In genomic region chr1:94863297-94863911, GRCh38 we compare ENCODE assay signal across 10 cellular contexts. TPM values are rescaled to one million over a fixed set of nuclear protein-coding genes. Genes with fewer than 3 reads are reported as not detected.
A peak's percentile ranks its signal among the peaks of the same experiment; 100 is the strongest.
DNase-seq lines count a peak whose midpoint lies in the region; ATAC-seq and TF ChIP-seq lines count a peak whose summit lies in the region.
"Had no signal": no experiment of that assay in that cellular context is flagged by ENCODE, and none has a peak within 500 bp of the region (broad histone marks: within the 10 kb centered on the region; RNA-seq: fewer than 3 reads in every experiment).

No MANE protein-coding gene starts in this region.

- no peak for ATAC-seq in HG02678 (IDR thresholded peaks at IDR 0.05; ENCODE audit: unreplicated experiment)
- ATAC-seq in HG03045 (IDR thresholded peaks at IDR 0.05; ENCODE audit: unreplicated experiment) = no peak
- ATAC-seq: stimulated activated naive CD8-positive, alpha-beta T cell treated with anti-CD3 and anti-CD28 coated beads, Interleukin-15, Interleukin-2, amounts not matched to agents 100 U/mL and 50 U/mL, for 24 hours had no signal

- H3K27me3 ChIP-seq in HUES48 (ENCODE audit: control insufficient read depth, insufficient read depth, low read length) (no peaks in the 10 kb centered on the region), stomach (no peaks in the 10 kb centered on the region)

- H3K4me3 ChIP-seq in HUES48 (ENCODE audit: low read depth, low read length) (no peak overlapping the region), astrocyte of the spinal cord (ENCODE audit: low read depth, low read length) (no peak overlapping the region), stomach (no peak overlapping the region)

- H3K9me3 ChIP-seq in HUES48 (ENCODE audit: control insufficient read depth, insufficient read depth, low read length) (no peaks in the 10 kb centered on the region), stomach (no peaks in the 10 kb centered on the region)

- H3K9ac ChIP-seq in HUES48 (ENCODE audit: low read depth, low read length) = no peak overlapping the region

- H3K4me1 ChIP-seq in HUES48 (ENCODE audit: control insufficient read depth, insufficient read depth, low read length) (peaks cover 53% of the 10 kb centered on the region), stomach (peaks cover 24 to 58% (median 51%) of the 10 kb centered on the region in 4 donors)

- intact Hi-C loops in stomach (cut with DNase I; ENCODE audit: low total_unique reads) = loop anchor here (10.0 kb wide), 1 partner anchor 51 kb away; no protein-coding TSS in a partner anchor

- 2 to 8% (median 3%) methylated on average over 2 of the region's 2 CpGs for WGBS in stomach, 5 donors

- POLR2A ChIA-PET in GM10248 (lab: Yijun Ruan, JAX) = no interaction called here

- no peaks in the 10 kb centered on the region for H3K36me3 ChIP-seq in HUES48 (ENCODE audit: control insufficient read depth, insufficient read depth, low read length)
- peaks cover 0 to 11% (median 3%) of the 10 kb centered on the region in 4 donors for H3K36me3 ChIP-seq in stomach

- TF ChIP-seq CTCF in astrocyte of the spinal cord (IDR thresholded peaks at IDR 0.05; ENCODE audit: low read depth, low read length) (no peak), stomach (IDR thresholded peaks at IDR 0.05) (no peak), GM10248 (IDR thresholded peaks at IDR 0.05; ENCODE audit: control extremely low read depth, extremely low read depth, low read depth, missing control alignments) (no peak)

- no peak for TF ChIP-seq POLR2A in stomach (IDR thresholded peaks at IDR 0.05)

- peak overlapping the region; percentile 53 for H3K27ac ChIP-seq in HUES48 (ENCODE audit: low read depth, low read length)
- H3K27ac ChIP-seq in stomach = peak overlapping the region; percentile 82 to 90 (median 84)

- DNase-seq in astrocyte of the spinal cord (ENCODE audit: low read depth, low spot score) = peak; percentile 78
- peak; percentile 59 for DNase-seq in iris pigment epithelial cell (ENCODE audit: low read depth)
- no peak for DNase-seq in stomach
- DNase-seq in NCI-H748 (lab: John Stamatoyannopoulos, UW; ENCODE audit: unreplicated experiment) = no peak
- DNase-seq in GM10248 (ENCODE audit: extremely low spot score) = no peak
- DNase-seq: stimulated activated naive CD8-positive, alpha-beta T cell treated with anti-CD3 and anti-CD28 coated beads, Interleukin-15, Interleukin-2, amounts not matched to agents 100 U/mL and 50 U/mL, for 24 hours had no signal

- no peak for TF ChIP-seq EP300 in stomach (IDR thresholded peaks at IDR 0.05)

- CTCF ChIA-PET in GM10248 (lab: Yijun Ruan, JAX) = interaction anchor here (1.1 to 5.6 kb wide), 5 partner anchors 10 to 221 kb away, joined by 3 to 50 read pairs (median 13); no protein-coding TSS in a partner anchor

- in situ Hi-C loops in astrocyte of the spinal cord (cut with HindIII; ENCODE audit: low sequenced_read_pairs) = no loop called here

RNA-seq across cellular contexts. Expression of gene SLC44A3, which starts 43.2 kb away (rescaled TPM):
- 10 to 100 TPM in 2 of 5 donors, 1 to 10 TPM in 2, not detected in 1; 3.1 to 80.3 (median 12.5) TPM for total RNA-seq in stomach
- 10 to 100 TPM; 11.6 to 17.1 (median 12.0) TPM for polyA plus RNA-seq in stomach
- total RNA-seq: activated CD8-positive, alpha-beta memory T cell treated with anti-CD3 and anti-CD28 coated beads for 36 hours had no signal

Comparison
In these comparisons a context has a peak if more than half of its experiments do, and no peak if none do; other contexts are left out.
1. DNase-seq: peak in astrocyte of the spinal cord (single experiment) and iris pigment epithelial cell (single experiment); none in stomach (single experiment), NCI-H748 (single experiment) and GM10248 (single experiment).